In genomic region chr11:47188262-47188661, GRCh38 we compare ENCODE assay signal across 18 cellular contexts. TPM values are rescaled to one million over a fixed set of nuclear protein-coding genes. Genes with fewer than 3 reads are reported as not detected.
DNase-seq lines count a peak whose midpoint lies in the region; ATAC-seq, FAIRE-seq and TF ChIP-seq lines count a peak whose summit lies in the region.
"Had no signal": no experiment of that assay in that cellular context is flagged by ENCODE, and none has a peak within 500 bp of the region (broad histone marks: within the 10 kb centered on the region; RNA-seq: fewer than 3 reads in every experiment).

No MANE protein-coding gene starts in this region.

- DNase-seq in HCT116 (ENCODE audit: low read depth, low spot score) (no peak), ascending aorta (ENCODE audit: low spot score in 2 of 2) (no peak), HepG2 (ENCODE audit: low spot score) (no peak), stomach (no peak), NAMALWA (ENCODE audit: low spot score) (no peak)
- DNase-seq in activated CD4-positive, alpha-beta T cell treated with anti-CD3 and anti-CD28 coated beads for 4 hours = no peak
- no peak for DNase-seq in activated CD8-positive, alpha-beta T cell treated with anti-CD3 and anti-CD28 coated beads for 36 hours
- DNase-seq: activated CD4-positive, alpha-beta T cell treated with anti-CD3 and anti-CD28 coated beads, Interleukin-2, amount 50 U/mL, for 1 hour; CD8-positive, alpha-beta memory T cell; midbrain; NCI-H510A treated with DMSO at 0.1 percent for 48 hours; Peyer's patch; stimulated activated CD4-positive, alpha-beta T cell treated with anti-CD3 and anti-CD28 coated beads, Interleukin-4, amount 100 ng/mL, for 4 hours; stimulated activated naive CD8-positive, alpha-beta T cell treated with anti-CD3 and anti-CD28 coated beads, Interleukin-15, Interleukin-2, amounts not matched to agents 100 U/mL and 50 U/mL, for 24 hours; T-helper 2 cell had no signal

- RAD21 ChIA-PET in HCT116 (lab: Charles Lee; ENCODE audit: low non-redundant PET in 1 of 2, low total read pairs in 2 of 2, uncharacterized antibody in 2 of 2, unreplicated experiment in 2 of 2) = no interaction called here

- POLR2A ChIA-PET in HCT116 (lab: Charles Lee) (interaction anchor here (3.8 kb wide), 1 partner anchor 27 kb away, joined by 29 read pairs; the partner anchor contains the start of gene DDB2), HepG2 (lab: Yijun Ruan, JAX) (interaction anchor here (0.5 to 9.2 kb wide), 11 partner anchors 10 to 362 kb away, joined by 4 to 247 read pairs (median 13); partner anchors contain the start of genes ACP2, ARFGAP2, DDB2 and NR1H3)
- POLR2A ChIA-PET in activated CD8-positive, alpha-beta T cell treated with anti-CD3 and anti-CD28 coated beads for 36 hours (lab: Charles Lee) = interaction anchor here (4.6 kb wide), 1 partner anchor 27 kb away, joined by 38 read pairs; the partner anchor contains the start of gene DDB2

- H3K4me1 ChIP-seq in HCT116 (ENCODE audit: control insufficient read depth in 1 of 2, insufficient read depth in 2 of 2, low read length in 2 of 2) = peaks cover 18 to 45% of the 10 kb centered on the region in 2 experiments
- peaks cover 4 to 31% of the 10 kb centered on the region in 2 donors for H3K4me1 ChIP-seq in ascending aorta
- H3K4me1 ChIP-seq in HepG2 (ENCODE audit: insufficient read depth, low read length) = peaks cover 57% of the 10 kb centered on the region
- H3K4me1 ChIP-seq in stomach = peaks cover 39 to 60% (median 51%) of the 10 kb centered on the region in 4 donors

- TF ChIP-seq POLR2A in HCT116 (IDR thresholded peaks at IDR 0.05; ENCODE audit: borderline replicate concordance, extremely low read depth, insufficient read depth, insufficient read length) (no peak), HepG2 (IDR thresholded peaks at IDR 0.05; ENCODE audit: insufficient read depth in 1 of 2, low read depth in 2 of 2, low read length in 2 of 2) (no peak), stomach (IDR thresholded peaks at IDR 0.05) (no peak)

- no peak for FAIRE-seq in HepG2 (lab: Jason Lieb, UNC)
- FAIRE-seq: bronchial epithelial cell had no signal

- no peaks in the 10 kb centered on the region for H4K20me1 ChIP-seq in HCT116 (ENCODE audit: insufficient read depth)
- no peaks in the 10 kb centered on the region for H4K20me1 ChIP-seq in HepG2 (ENCODE audit: insufficient read depth, low read length)

- ATAC-seq in HCT116 = no peak
- ATAC-seq in HepG2 = no peak
- no peak for ATAC-seq in activated CD8-positive, alpha-beta T cell treated with anti-CD3 and anti-CD28 coated beads for 36 hours
- ATAC-seq in HG03139 (IDR thresholded peaks at IDR 0.05; ENCODE audit: unreplicated experiment) = no peak
- ATAC-seq: activated T-helper 17 cell treated with anti-CD3 and anti-CD28 coated beads, Interleukin-2, amount 50 U/mL, for 72 hours; stimulated activated naive CD8-positive, alpha-beta T cell treated with anti-CD3 and anti-CD28 coated beads, Interleukin-15, Interleukin-2, amounts not matched to agents 100 U/mL and 50 U/mL, for 24 hours had no signal

- TF ChIP-seq CTCF in HCT116 (IDR thresholded peaks at IDR 0.05 in 2 of 3, conservative IDR thresholded peaks at IDR 0.05 in 1 of 3; ENCODE audit: borderline replicate concordance in 1 of 3, insufficient read depth in 1 of 3, low read depth in 2 of 3, low read length in 2 of 3) (no peak), ascending aorta (IDR thresholded peaks at IDR 0.05) (no peak), HepG2 (CRISPR knock-in tag; IDR thresholded peaks at IDR 0.05) (no peak), stomach (IDR thresholded peaks at IDR 0.05) (no peak)
- TF ChIP-seq CTCF in activated CD8-positive, alpha-beta T cell treated with anti-CD3 and anti-CD28 coated beads for 36 hours (IDR thresholded peaks at IDR 0.05) = no peak

- no peak for TF ChIP-seq EP300 in HepG2 (IDR thresholded peaks at IDR 0.05; ENCODE audit: low read depth in 2 of 2, low read length in 2 of 2)
- TF ChIP-seq EP300 in HepG2 (CRISPR knock-in tag; IDR thresholded peaks at IDR 0.05; ENCODE audit: borderline replicate concordance) = no peak
- TF ChIP-seq EP300 in stomach (IDR thresholded peaks at IDR 0.05) = no peak

- no peak overlapping the region for H3K4me3 Mint-ChIP-seq in activated CD8-positive, alpha-beta T cell treated with anti-CD3 and anti-CD28 coated beads for 36 hours

- no peak overlapping the region for H3K27ac Mint-ChIP-seq in activated CD8-positive, alpha-beta T cell treated with anti-CD3 and anti-CD28 coated beads for 36 hours
- H3K27ac Mint-ChIP-seq: activated T-helper 17 cell treated with anti-CD3 and anti-CD28 coated beads, Interleukin-2, amount 50 U/mL, for 72 hours; CD8-positive, alpha-beta memory T cell had no signal

- no peaks in the 10 kb centered on the region for H3K36me3 Mint-ChIP-seq in activated CD8-positive, alpha-beta T cell treated with anti-CD3 and anti-CD28 coated beads for 36 hours (ENCODE audit: low read depth)
- H3K36me3 Mint-ChIP-seq: CD8-positive, alpha-beta memory T cell had no signal

- no peak overlapping the region for H3K9ac ChIP-seq in HCT116 (ENCODE audit: low read length)
- peak overlapping the region; percentile 94; the same call in 1 of the 2 replicates for H3K9ac ChIP-seq in HepG2 (ENCODE audit: insufficient read depth, low read depth, low read length)

- no peaks in the 10 kb centered on the region for H3K9me3 Mint-ChIP-seq in activated CD8-positive, alpha-beta T cell treated with anti-CD3 and anti-CD28 coated beads for 36 hours
- H3K9me3 Mint-ChIP-seq: activated T-helper 17 cell treated with anti-CD3 and anti-CD28 coated beads, Interleukin-2, amount 50 U/mL, for 72 hours; CD8-positive, alpha-beta memory T cell had no signal

- H3K27me3 ChIP-seq in HCT116 (ENCODE audit: insufficient read depth, low read length) = no peaks in the 10 kb centered on the region
- no peaks in the 10 kb centered on the region for H3K27me3 ChIP-seq in ascending aorta
- no peaks in the 10 kb centered on the region for H3K27me3 ChIP-seq in HepG2 (ENCODE audit: control insufficient read depth in 1 of 2, insufficient read depth in 2 of 2, low read length in 2 of 2)
- peaks cover 0 to 34% (median 5%) of the 10 kb centered on the region in 3 donors for H3K27me3 ChIP-seq in stomach

- in situ Hi-C loops in HepG2 (cut with HindIII; ENCODE audit: extremely low pct_ligation_motif_present, low pct_unique_long_range_greater_than_20kb) = no loop called here

- H2AFZ ChIP-seq in HCT116 (ENCODE audit: low read depth, low read length, poor library complexity, severe bottlenecking) (no peak overlapping the region), HepG2 (ENCODE audit: low read length) (no peak overlapping the region)

- 88% methylated on average over 1 of the region's 1 CpG for WGBS in HepG2 (ENCODE audit: low lambda C conversion rate)
- WGBS in stomach, 5 donors = 91 to 100% (median 100%) methylated on average over 1 of the region's 1 CpG

- TF ChIP-seq RAD21 in HCT116 (IDR thresholded peaks at IDR 0.05; ENCODE audit: low read depth) = no peak
- TF ChIP-seq RAD21 in HepG2 (CRISPR knock-in tag; IDR thresholded peaks at IDR 0.05) = no peak

- H3K36me3 ChIP-seq in HCT116 (ENCODE audit: control insufficient read depth in 1 of 2, insufficient read depth in 2 of 2, low read length in 2 of 2) (no peaks in the 10 kb centered on the region), ascending aorta (no peaks in the 10 kb centered on the region), HepG2 (replicated peaks in 1 of 2; ENCODE audit: control insufficient read depth in 1 of 2, insufficient read depth in 2 of 2, low read length in 2 of 2) (peaks cover 0 to 2% of the 10 kb centered on the region in 2 experiments; a peak in 2 of 5 replicates), stomach (no peaks in the 10 kb centered on the region)
- H3K36me3 ChIP-seq: Peyer's patch had no signal

- H3K9me2 ChIP-seq in HCT116 (ENCODE audit: insufficient read depth) = no peaks in the 10 kb centered on the region

- intact Hi-C loops in HCT116 (cut with micrococcal nuclease) (no loop called here), ascending aorta (cut with DNase I) (loop anchor here (10.0 kb wide), 2 partner anchors 457 to 1343 kb away; partner anchors contain the start of genes CRY2 and MTCH2), HepG2 (cut with micrococcal nuclease; ENCODE audit: unreplicated experiment) (loop anchor here (2.0 kb wide), 1 partner anchor 27 kb away; the partner anchor contains the start of gene DDB2), stomach (cut with DNase I; ENCODE audit: low total_unique reads) (loop anchor here (10.0 kb wide), 1 partner anchor 77 kb away; no protein-coding TSS in a partner anchor)
- intact Hi-C loops in activated CD8-positive, alpha-beta T cell treated with anti-CD3 and anti-CD28 coated beads for 36 hours (cut with micrococcal nuclease) = no loop called here

- H3K4me3 ChIP-seq in HCT116 (replicated peaks in 1 of 2; ENCODE audit: low read depth in 1 of 2, low read length in 2 of 2) (no peak overlapping the region), ascending aorta (no peak overlapping the region), HepG2 (replicated peaks in 1 of 3; ENCODE audit: insufficient read depth in 1 of 3, low read depth in 2 of 3, low read length in 3 of 3) (peak overlapping the region in 1 of 3 experiments; percentile 73; a peak in 1 of 6 replicates), stomach (no peak overlapping the region)

- peaks cover 22% of the 10 kb centered on the region for H3K27me3 Mint-ChIP-seq in activated CD8-positive, alpha-beta T cell treated with anti-CD3 and anti-CD28 coated beads for 36 hours

- H3K9me3 ChIP-seq in HCT116 (ENCODE audit: control insufficient read depth in 1 of 2, insufficient read depth in 1 of 2, low read depth in 1 of 2, low read length in 2 of 2) (no peaks in the 10 kb centered on the region), ascending aorta (no peaks in the 10 kb centered on the region), HepG2 (ENCODE audit: low read length) (no peaks in the 10 kb centered on the region), stomach (no peaks in the 10 kb centered on the region)
- H3K9me3 ChIP-seq: Peyer's patch had no signal

- H3K4me2 ChIP-seq in HCT116 (ENCODE audit: low read length) (peak overlapping the region; percentile 96; the same call in 1 of the 2 replicates), HepG2 (ENCODE audit: low read depth, low read length) (peak overlapping the region; percentile 97)

- CTCF ChIA-PET in HCT116 (lab: Charles Lee) (interaction anchor here (1.5 kb wide), 1 partner anchor 186 kb away, joined by 3 read pairs; no protein-coding TSS in a partner anchor), HepG2 (lab: Yijun Ruan, JAX; ENCODE audit: low intra/inter-chr PET ratio, low total read pairs) (no interaction called here)
- CTCF ChIA-PET in activated CD8-positive, alpha-beta T cell treated with anti-CD3 and anti-CD28 coated beads for 36 hours (lab: Charles Lee) = interaction anchor here (1.2 to 3.4 kb wide), 7 partner anchors 10 to 71 kb away, joined by 3 to 32 read pairs (median 7); partner anchors contain the start of gene ARFGAP2

- H3K27ac ChIP-seq in HCT116 (ENCODE audit: low read depth, low read length) (no peak overlapping the region), ascending aorta (peak overlapping the region; percentile 93 to 95), HepG2 (ENCODE audit: extremely low read length, insufficient read depth, low read length) (peak overlapping the region; percentile 98), stomach (peak overlapping the region in 4 of 5 donors; percentile 86 to 97 (median 92))

- peaks cover 13% of the 10 kb centered on the region for H3K4me1 Mint-ChIP-seq in activated CD8-positive, alpha-beta T cell treated with anti-CD3 and anti-CD28 coated beads for 36 hours (ENCODE audit: low read depth)
- H3K4me1 Mint-ChIP-seq: activated T-helper 17 cell treated with anti-CD3 and anti-CD28 coated beads, Interleukin-2, amount 50 U/mL, for 72 hours had no signal

- H3K79me2 ChIP-seq in HCT116 (ENCODE audit: insufficient read depth, low read length) = peaks cover 23% of the 10 kb centered on the region
- H3K79me2 ChIP-seq in HepG2 (ENCODE audit: insufficient read depth, low read length) = peaks cover 14% of the 10 kb centered on the region

- BruUV-seq in HCT116 (replicated peaks; lab: Mats Ljungman, UMichigan) (no TSS peak), HepG2 (replicated peaks; lab: Mats Ljungman, UMichigan) (no TSS peak)

RNA-seq across cellular contexts. Expression of gene PACSIN3, which starts 2.0 kb away (rescaled TPM):
- total RNA-seq in HCT116 (2021; ENCODE audit: unreplicated experiment) (63.1 TPM), ascending aorta (32.7 TPM), HepG2 (2016; rRNA removed; fragmentation: Illumina TruSeq; extraction: Trizol) (86.4 and 93.3 TPM in 2 replicates), stomach (10 to 100 TPM in 3 of 5 donors, 1 to 10 TPM in 2; 6.4 to 38.4 (median 21.3) TPM)
- 42.3 and 43.9 TPM in 2 replicates for polyA plus RNA-seq in HCT116 (2012)
- 23.5 and 25.6 TPM in 2 replicates for total RNA-seq in HepG2 (2016; cell fraction: cytosol; rRNA removed; fragmentation: Illumina TruSeq; extraction: Trizol; ENCODE audit: low read depth)
- 85.9 and 101 TPM in 2 replicates for total RNA-seq in HepG2 (2016; cell fraction: insoluble cytoplasmic fraction; rRNA removed; fragmentation: Illumina TruSeq; extraction: Trizol)
- 44.9 and 52.0 TPM in 2 replicates for total RNA-seq in HepG2 (2016; cell fraction: membrane; rRNA removed; fragmentation: Illumina TruSeq; extraction: Trizol)
- 48.3 and 58.6 TPM in 2 replicates for total RNA-seq in HepG2 (2016; cell fraction: nucleus; rRNA removed; fragmentation: Illumina TruSeq; extraction: Trizol)
- polyA plus RNA-seq in HepG2 (2011; rRNA removed) (47.9 and 56.8 TPM in 2 replicates), stomach (10 to 100 TPM; 19.6 to 59.0 (median 30.8) TPM)
- 46.8 and 58.3 TPM in 2 replicates for polyA plus RNA-seq in HepG2 (2011; cell fraction: cytosol; rRNA removed)
- 69.7 and 70.5 TPM in 2 replicates for polyA plus RNA-seq in HepG2 (2011; cell fraction: nucleus; rRNA removed)
- polyA plus RNA-seq in HepG2 (2012) = 37.6 and 45.0 TPM in 2 replicates
- polyA plus RNA-seq in HepG2 (2016; cell fraction: cytosol; fragmentation: Illumina TruSeq; extraction: Trizol; ENCODE audit: low read depth) = 19.9 and 22.2 TPM in 2 replicates
- polyA plus RNA-seq in HepG2 (2016; cell fraction: insoluble cytoplasmic fraction; fragmentation: Illumina TruSeq; extraction: Trizol; ENCODE audit: low read depth) = 75.8 and 91.5 TPM in 2 replicates
- polyA plus RNA-seq in HepG2 (2016; cell fraction: membrane; fragmentation: Illumina TruSeq; extraction: Trizol; ENCODE audit: low read depth) = 36.6 and 40.8 TPM in 2 replicates
- 92.3 and 96.2 TPM in 2 replicates for polyA plus RNA-seq in HepG2 (2016; cell fraction: nucleus; fragmentation: Illumina TruSeq; extraction: Trizol; ENCODE audit: insufficient read depth, low read depth)
- 46.1 and 86.9 TPM in 2 replicates for polyA minus RNA-seq in HepG2 (2011; rRNA and poly(A)+ RNA removed; ENCODE audit: low replicate concordance)
- 31.6 and 35.2 TPM in 2 replicates for polyA minus RNA-seq in HepG2 (2011; cell fraction: cytosol; rRNA and poly(A)+ RNA removed)
- 26.5 and 27.4 TPM in 2 replicates for polyA minus RNA-seq in HepG2 (2011; cell fraction: nucleus; rRNA and poly(A)+ RNA removed)
- total RNA-seq in activated CD8-positive, alpha-beta T cell treated with anti-CD3 and anti-CD28 coated beads for 36 hours = 1 to 10 TPM; 4.7 to 8.0 TPM
- polyA plus RNA-seq: CD8-positive, alpha-beta memory T cell had no signal

RNA-seq across cellular contexts. Expression of gene ARFGAP2, which starts 11.6 kb away (rescaled TPM):
- total RNA-seq in HCT116 (2021; ENCODE audit: unreplicated experiment) (73.5 TPM), ascending aorta (66.1 TPM), HepG2 (2016; rRNA removed; fragmentation: Illumina TruSeq; extraction: Trizol) (67.9 and 75.3 TPM in 2 replicates), stomach (100 to 1,000 TPM in 3 of 5 donors, 10 to 100 TPM in 2; 85.8 to 398 (median 121) TPM)
- polyA plus RNA-seq in HCT116 (2012) = 49.0 and 50.0 TPM in 2 replicates
- 26.0 and 28.5 TPM in 2 replicates for total RNA-seq in HepG2 (2016; cell fraction: cytosol; rRNA removed; fragmentation: Illumina TruSeq; extraction: Trizol; ENCODE audit: low read depth)
- 60.7 and 78.7 TPM in 2 replicates for total RNA-seq in HepG2 (2016; cell fraction: insoluble cytoplasmic fraction; rRNA removed; fragmentation: Illumina TruSeq; extraction: Trizol)
- total RNA-seq in HepG2 (2016; cell fraction: membrane; rRNA removed; fragmentation: Illumina TruSeq; extraction: Trizol) = 25.6 and 29.2 TPM in 2 replicates
- total RNA-seq in HepG2 (2016; cell fraction: nucleus; rRNA removed; fragmentation: Illumina TruSeq; extraction: Trizol) = 63.0 and 73.9 TPM in 2 replicates
- polyA plus RNA-seq in HepG2 (2011; rRNA removed) (32.3 and 40.5 TPM in 2 replicates), stomach (10 to 100 TPM; 45.8 to 69.7 (median 54.7) TPM)
- 49.9 and 52.5 TPM in 2 replicates for polyA plus RNA-seq in HepG2 (2011; cell fraction: cytosol; rRNA removed)
- 135 and 137 TPM in 2 replicates for polyA plus RNA-seq in HepG2 (2011; cell fraction: nucleus; rRNA removed)
- polyA plus RNA-seq in HepG2 (2012) = 36.2 and 56.4 TPM in 2 replicates
- 5.1 and 6.2 TPM in 2 replicates for polyA plus RNA-seq in HepG2 (2016; cell fraction: cytosol; fragmentation: Illumina TruSeq; extraction: Trizol; ENCODE audit: low read depth)
- 34.1 and 42.3 TPM in 2 replicates for polyA plus RNA-seq in HepG2 (2016; cell fraction: insoluble cytoplasmic fraction; fragmentation: Illumina TruSeq; extraction: Trizol; ENCODE audit: low read depth)
- polyA plus RNA-seq in HepG2 (2016; cell fraction: membrane; fragmentation: Illumina TruSeq; extraction: Trizol; ENCODE audit: low read depth) = 10.4 and 11.9 TPM in 2 replicates
- 93.3 and 105 TPM in 2 replicates for polyA plus RNA-seq in HepG2 (2016; cell fraction: nucleus; fragmentation: Illumina TruSeq; extraction: Trizol; ENCODE audit: insufficient read depth, low read depth)
- 128 and 215 TPM in 2 replicates for polyA minus RNA-seq in HepG2 (2011; rRNA and poly(A)+ RNA removed; ENCODE audit: low replicate concordance)
- polyA minus RNA-seq in HepG2 (2011; cell fraction: cytosol; rRNA and poly(A)+ RNA removed) = 18.9 and 27.2 TPM in 2 replicates
- polyA minus RNA-seq in HepG2 (2011; cell fraction: nucleus; rRNA and poly(A)+ RNA removed) = 108 and 119 TPM in 2 replicates
- total RNA-seq in activated CD8-positive, alpha-beta T cell treated with anti-CD3 and anti-CD28 coated beads for 36 hours = 10 to 100 TPM; 70.1 to 71.7 TPM

RNA-seq across cellular contexts. Expression of gene DDB2, which starts 26.5 kb away (rescaled TPM):
- total RNA-seq in HCT116 (2021; ENCODE audit: unreplicated experiment) (64.0 TPM), ascending aorta (22.6 TPM), HepG2 (2016; rRNA removed; fragmentation: Illumina TruSeq; extraction: Trizol) (83.4 and 88.1 TPM in 2 replicates), stomach (10 to 100 TPM; 16.3 to 63.0 (median 26.7) TPM)
- 83.8 and 91.5 TPM in 2 replicates for polyA plus RNA-seq in HCT116 (2012)
- 42.2 and 43.5 TPM in 2 replicates for total RNA-seq in HepG2 (2016; cell fraction: cytosol; rRNA removed; fragmentation: Illumina TruSeq; extraction: Trizol; ENCODE audit: low read depth)
- 83.5 and 97.1 TPM in 2 replicates for total RNA-seq in HepG2 (2016; cell fraction: insoluble cytoplasmic fraction; rRNA removed; fragmentation: Illumina TruSeq; extraction: Trizol)
- total RNA-seq in HepG2 (2016; cell fraction: membrane; rRNA removed; fragmentation: Illumina TruSeq; extraction: Trizol) = 57.3 and 60.8 TPM in 2 replicates
- total RNA-seq in HepG2 (2016; cell fraction: nucleus; rRNA removed; fragmentation: Illumina TruSeq; extraction: Trizol) = 58.4 and 60.1 TPM in 2 replicates
- polyA plus RNA-seq in HepG2 (2011; rRNA removed) (66.8 and 71.4 TPM in 2 replicates), stomach (10 to 100 TPM; 18.2 to 64.6 (median 35.0) TPM)
- 52.8 and 58.0 TPM in 2 replicates for polyA plus RNA-seq in HepG2 (2011; cell fraction: cytosol; rRNA removed)
- polyA plus RNA-seq in HepG2 (2011; cell fraction: nucleus; rRNA removed) = 181 and 193 TPM in 2 replicates
- 46.8 and 59.0 TPM in 2 replicates for polyA plus RNA-seq in HepG2 (2012)
- polyA plus RNA-seq in HepG2 (2016; cell fraction: cytosol; fragmentation: Illumina TruSeq; extraction: Trizol; ENCODE audit: low read depth) = 33.5 and 35.4 TPM in 2 replicates
- polyA plus RNA-seq in HepG2 (2016; cell fraction: insoluble cytoplasmic fraction; fragmentation: Illumina TruSeq; extraction: Trizol; ENCODE audit: low read depth) = 91.3 and 93.6 TPM in 2 replicates
- 43.2 and 43.8 TPM in 2 replicates for polyA plus RNA-seq in HepG2 (2016; cell fraction: membrane; fragmentation: Illumina TruSeq; extraction: Trizol; ENCODE audit: low read depth)
- polyA plus RNA-seq in HepG2 (2016; cell fraction: nucleus; fragmentation: Illumina TruSeq; extraction: Trizol; ENCODE audit: insufficient read depth, low read depth) = 125 and 136 TPM in 2 replicates
- 62.5 and 94.9 TPM in 2 replicates for polyA minus RNA-seq in HepG2 (2011; rRNA and poly(A)+ RNA removed; ENCODE audit: low replicate concordance)
- polyA minus RNA-seq in HepG2 (2011; cell fraction: cytosol; rRNA and poly(A)+ RNA removed) = 19.2 and 26.2 TPM in 2 replicates
- 62.4 and 65.9 TPM in 2 replicates for polyA minus RNA-seq in HepG2 (2011; cell fraction: nucleus; rRNA and poly(A)+ RNA removed)
- total RNA-seq in activated CD8-positive, alpha-beta T cell treated with anti-CD3 and anti-CD28 coated beads for 36 hours = 100 to 1,000 TPM; 189 to 200 TPM

Comparison
In these comparisons a context has a peak if more than half of its experiments do, and no peak if none do; other contexts are left out.
1. intact Hi-C loops: an anchor here in ascending aorta (10.0 kb wide), HepG2 (2.0 kb wide) and stomach (10.0 kb wide); none called in HCT116 and activated CD8-positive, alpha-beta T cell treated with anti-CD3 and anti-CD28 coated beads for 36 hours.